22 cellular contexts compared by ENCODE assay signal in the genomic region with DNA sequence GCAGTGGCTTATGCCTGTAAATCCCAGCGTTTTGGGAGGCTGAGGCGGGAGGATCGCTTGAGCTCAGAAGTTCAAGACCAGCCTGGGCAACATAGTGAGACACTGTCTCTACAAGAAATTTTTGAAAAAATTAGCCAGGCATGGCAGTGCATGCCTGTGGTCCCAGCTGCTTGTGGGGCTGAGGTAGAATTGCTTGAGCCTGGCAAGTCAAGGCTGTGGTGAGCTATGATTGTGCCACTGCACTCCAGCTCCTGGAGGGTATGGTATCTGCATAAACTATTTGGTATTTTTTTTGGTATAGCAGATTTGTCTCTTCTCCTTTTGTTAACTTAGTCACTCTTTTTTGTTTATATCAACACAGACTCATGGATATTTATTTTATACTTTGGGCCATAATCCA.
"Had no signal": no experiment of that assay in that cellular context is flagged by ENCODE, and none has a peak within 500 bp of the region (broad histone marks: within the 10 kb centered on the region; RNA-seq: fewer than 3 reads in every experiment).

No MANE protein-coding gene starts in this region.

- H3K27ac ChIP-seq: cardiac muscle cell had no signal

- DNase-seq: activated CD4-positive, alpha-beta T cell treated with anti-CD3 and anti-CD28 coated beads for 48 hours; activated CD4-positive, alpha-beta T cell treated with anti-CD3 and anti-CD28 coated beads, Interleukin-2, amount 50 U/mL, for 48 hours; activated CD4-positive, CD25-positive, alpha-beta regulatory T cell treated with anti-CD3 and anti-CD28 coated beads, Interleukin-2, amount 50 U/mL, for 72 hours; activated CD8-positive, alpha-beta memory T cell treated with anti-CD3 and anti-CD28 coated beads, Interleukin-2, amount 10 ng/mL, durations not matched to agents 7 days and 5 days; activated effector memory CD4-positive, alpha-beta T cell treated with Interleukin-2 at 50 U/mL for 16 hours; activated naive CD4-positive, alpha-beta T cell; activated T-cell treated with anti-CD3 and anti-CD28 coated beads, Interleukin-2, amount 50 U/mL, for 24 hours; amniotic stem cell; Karpas-422; MV-4-11; NCI-H1105; NCI-H1436; NCI-H1694 treated with DMSO at 0.1 percent for 48 hours; NCI-H2029 treated with DMSO at 0.1 percent for 48 hours; NCI-H446 treated with DMSO at 0.1 percent for 48 hours; NCI-H526; NCI-H82; SIG-M5; T-helper 17 cell; T-helper 9 cell had no signal

- H3K36me3 ChIP-seq: cardiac muscle cell had no signal

- H3K4me3 ChIP-seq: cardiac muscle cell had no signal

- ATAC-seq: activated CD8-positive, alpha-beta memory T cell treated with anti-CD3 and anti-CD28 coated beads, Interleukin-2, amount 10 ng/mL, durations not matched to agents 7 days and 5 days; T-helper 17 cell; WTC11 had no signal
